Comparison of ENCODE assay signal across 8 cellular contexts in the genomic region with DNA sequence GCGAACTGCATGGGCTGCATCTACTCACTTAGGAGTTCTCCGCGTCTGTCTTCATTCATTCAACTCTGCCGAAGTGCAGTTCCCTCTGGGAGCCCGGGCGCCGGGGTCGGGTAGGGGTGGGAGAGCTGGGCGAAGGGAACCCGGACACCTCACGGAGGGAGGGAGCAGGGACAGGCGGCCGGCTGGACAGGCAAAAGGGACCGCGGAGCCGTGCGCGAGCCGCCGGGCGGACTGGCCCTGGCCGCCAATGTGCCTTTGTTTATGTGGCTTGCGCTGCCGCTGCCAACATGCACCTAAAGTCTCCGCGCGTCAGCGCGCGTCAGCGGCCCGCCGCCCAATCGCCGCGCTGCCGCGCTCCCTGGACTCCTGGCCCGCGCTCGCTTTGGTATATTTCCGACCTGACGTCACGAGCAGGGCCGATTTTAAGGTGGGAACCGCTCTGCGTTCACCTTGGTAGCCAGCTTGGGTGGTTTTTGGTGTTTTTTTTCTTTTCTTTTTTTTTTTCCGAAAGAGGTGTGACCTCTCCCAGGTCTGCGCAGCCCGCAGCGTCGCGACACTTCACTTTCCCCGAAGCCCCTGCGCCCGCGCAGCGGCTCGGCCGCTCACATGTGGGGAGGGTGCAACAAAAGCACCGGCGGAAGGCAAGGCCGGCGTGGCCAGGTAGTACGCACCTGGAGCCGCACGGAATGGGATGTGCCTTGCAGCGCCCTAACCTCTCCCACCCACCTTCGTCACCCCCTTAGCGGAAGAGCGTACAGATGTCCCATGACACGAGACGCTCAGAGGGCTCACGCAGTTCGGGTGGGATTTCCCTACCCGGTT. TPM values are rescaled to one million over a fixed set of nuclear protein-coding genes. Genes with fewer than 3 reads are reported as not detected.
DNase-seq lines count a peak whose midpoint lies in the region; ATAC-seq and TF ChIP-seq lines count a peak whose summit lies in the region.

Gene NR4A2, minus strand, starts transcription at position 270 of the 822 bp plus-strand sequence. CDS start 2,535 bp downstream, outside the sequence.

- peak within 1 kb of the TSS; percentile 75 for H3K4me3 ChIP-seq in choroid plexus epithelial cell (ENCODE audit: low read depth, low read length)

- intact Hi-C loops in left colon (cut with DNase I, micrococcal nuclease) = loop anchor here in 1 of 2 donors (5.0 to 10.0 kb wide), 2 partner anchors 70 to 102 kb away; partner anchors contain the start of gene GPD2

- TF ChIP-seq CTCF in choroid plexus epithelial cell (conservative IDR thresholded peaks at IDR 0.05; ENCODE audit: low read depth, low read length) = no peak

- DNase-seq in AG08396 (ENCODE audit: low spot score) = peak; percentile 94
- DNase-seq in NCI-H510A treated with DMSO at 0.1 percent for 48 hours (lab: John Stamatoyannopoulos, UW) = peak; percentile 77
- DNase-seq in activated CD4-positive, alpha-beta T cell treated with anti-CD3 and anti-CD28 coated beads for 4 hours = peak; percentile 91
- peak; percentile 81 for DNase-seq in choroid plexus epithelial cell (ENCODE audit: low read depth)
- peak; percentile 92 to 95 for DNase-seq in left colon
- DNase-seq in stimulated activated CD4-positive, alpha-beta T cell treated with anti-CD3 and anti-CD28 coated beads, Interleukin-1b, Interleukin-23, amount 100 ng/mL, for 48 hours = peak; percentile 89

- ATAC-seq in GM19023 (IDR thresholded peaks at IDR 0.05; ENCODE audit: unreplicated experiment) (peak; percentile 71), HG03196 (IDR thresholded peaks at IDR 0.05; ENCODE audit: unreplicated experiment) (peak; percentile 71), left colon (peak; percentile 78)

RNA-seq across cellular contexts. Expression of gene NR4A2, which starts in this region (rescaled TPM):
- total RNA-seq in left colon = 1 to 10 TPM; 3.4 to 9.7 TPM

Comparison
In these comparisons a context has a peak if more than half of its experiments do, and no peak if none do; other contexts are left out.
1. Peak in every context shown above with its lines: DNase-seq, ATAC-seq and H3K4me3 ChIP-seq.